ENCODE assay signal across 1 cellular context in genomic region chr5:136052692-136053335, GRCh38.
TF ChIP-seq lines count a peak whose summit lies in the region.

No MANE protein-coding gene starts in this region.

TF ChIP-seq in endothelial cell of umbilical vein, 7 proteins besides CTCF, POLR2A, EP300 and RAD21 (continued from another document):
- TF ChIP-seq, protein P1, sequence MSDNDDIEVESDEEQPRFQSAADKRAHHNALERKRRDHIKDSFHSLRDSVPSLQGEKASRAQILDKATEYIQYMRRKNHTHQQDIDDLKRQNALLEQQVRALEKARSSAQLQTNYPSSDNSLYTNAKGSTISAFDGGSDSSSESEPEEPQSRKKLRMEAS (IDR thresholded peaks at IDR 0.05; ENCODE audit: insufficient read depth, insufficient read length): no peak
- TF ChIP-seq JUN (IDR thresholded peaks at IDR 0.05; ENCODE audit: borderline replicate concordance, insufficient read depth, insufficient read length, low read depth) (no peak), GATA2 (IDR thresholded peaks at IDR 0.05; ENCODE audit: insufficient read depth, insufficient read length, low read depth, low read length) (no peak)
